ENCODE assay signal across 23 cellular contexts in the genomic region with DNA sequence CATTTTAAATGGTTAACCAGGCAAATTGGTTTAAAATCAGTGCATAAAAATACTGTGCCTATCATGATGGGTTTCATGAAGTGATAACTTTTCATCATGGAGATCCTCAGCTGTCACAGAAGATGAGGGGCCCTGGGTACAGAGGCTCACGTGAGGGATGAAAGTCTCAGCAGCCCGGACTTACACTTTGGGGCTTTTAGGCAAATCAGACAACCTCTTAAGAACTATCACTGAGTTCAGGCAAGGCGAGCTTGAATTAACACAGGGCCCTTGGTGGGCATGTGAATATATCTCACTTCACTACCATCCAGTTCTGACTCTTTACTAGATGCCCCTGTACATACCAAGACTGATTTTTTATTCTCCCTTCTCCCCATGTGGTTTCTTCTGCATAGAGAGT. TPM values are rescaled to one million over a fixed set of nuclear protein-coding genes. Genes with fewer than 3 reads are reported as not detected.
DNase-seq lines count a peak whose midpoint lies in the region; ATAC-seq lines count a peak whose summit lies in the region.
"Had no signal": no experiment of that assay in that cellular context is flagged by ENCODE, and none has a peak within 500 bp of the region (broad histone marks: within the 10 kb centered on the region; RNA-seq: fewer than 3 reads in every experiment).

No MANE protein-coding gene starts in this region.

- H2AFZ ChIP-seq in Karpas-422 (ENCODE audit: low read length): no peak overlapping the region
- H2AFZ ChIP-seq: GM23338 had no signal

- H4K20me1 ChIP-seq in Karpas-422 (ENCODE audit: insufficient read depth, low read depth, low read length): no peaks in the 10 kb centered on the region

- no peaks in the 10 kb centered on the region for H3K27me3 ChIP-seq in Karpas-422 (ENCODE audit: low read length)
- H3K27me3 ChIP-seq: Peyer's patch, tibial nerve had no signal

- H3K27ac ChIP-seq in Karpas-422 (ENCODE audit: low read length): peak overlapping the region; percentile 81
- H3K27ac ChIP-seq: C4-2B, Peyer's patch, SJCRH30, stomach, tibial nerve had no signal

- H3K9me3 ChIP-seq in Karpas-422 (ENCODE audit: low read length): no peaks in the 10 kb centered on the region
- H3K9me3 ChIP-seq: Peyer's patch, SJCRH30, stomach, tibial nerve had no signal

- CTCF ChIA-PET in activated naive CD4-positive, alpha-beta T cell treated with anti-CD3 and anti-CD28 coated beads, Interleukin-2, amount 10 ng/mL, durations not matched to agents 7 days and 5 days (lab: Charles Lee): no interaction called here

- no peak for ATAC-seq in activated naive CD8-positive, alpha-beta T cell treated with anti-CD3 and anti-CD28 coated beads, Interleukin-2, amount 50 U/mL, for 24 hours
- ATAC-seq in stimulated activated naive CD8-positive, alpha-beta T cell treated with anti-CD3 and anti-CD28 coated beads, Interleukin-15, amount 100 ng/mL, for 72 hours: no peak
- ATAC-seq in GM18498 (IDR thresholded peaks at IDR 0.05; ENCODE audit: unreplicated experiment) (no peak), GM18861 (IDR thresholded peaks at IDR 0.05; ENCODE audit: unreplicated experiment) (no peak)
- ATAC-seq: GM23338, right cardiac atrium had no signal

- H3K4me3 ChIP-seq in Karpas-422 (ENCODE audit: low read length): peak overlapping the region; percentile 16; the same call in 1 of the 2 replicates
- H3K4me3 ChIP-seq: GM23338, Peyer's patch, SJCRH30, stomach, tibial nerve had no signal

- H3K9ac ChIP-seq in Karpas-422 (ENCODE audit: low read length): 0 out of 2 replicates have a peak overlapping the region, but pooled peaks have one; percentile 32

- peaks cover 73% of the 10 kb centered on the region for H3K36me3 ChIP-seq in Karpas-422 (ENCODE audit: insufficient read depth, low read length)
- H3K36me3 ChIP-seq: SJCRH30, tibial nerve had no signal

- H3K27me3 Mint-ChIP-seq in activated naive CD4-positive, alpha-beta T cell treated with anti-CD3 and anti-CD28 coated beads, Interleukin-2, amount 10 ng/mL, durations not matched to agents 7 days and 5 days: no peaks in the 10 kb centered on the region
- H3K27me3 Mint-ChIP-seq in activated naive CD8-positive, alpha-beta T cell treated with anti-CD3 and anti-CD28 coated beads, Interleukin-2, amount 50 U/mL, for 24 hours: no peaks in the 10 kb centered on the region
- H3K27me3 Mint-ChIP-seq in stimulated activated naive CD8-positive, alpha-beta T cell treated with anti-CD3 and anti-CD28 coated beads, Interleukin-15, amount 100 ng/mL, for 72 hours: no peaks in the 10 kb centered on the region

- peaks cover 91% of the 10 kb centered on the region for H3K79me2 ChIP-seq in Karpas-422 (ENCODE audit: low read length)

- H3K36me3 Mint-ChIP-seq in activated naive CD4-positive, alpha-beta T cell treated with anti-CD3 and anti-CD28 coated beads, Interleukin-2, amount 10 ng/mL, durations not matched to agents 7 days and 5 days: peaks cover 78% of the 10 kb centered on the region
- H3K36me3 Mint-ChIP-seq in activated naive CD8-positive, alpha-beta T cell treated with anti-CD3 and anti-CD28 coated beads, Interleukin-2, amount 50 U/mL, for 24 hours (ENCODE audit: low read depth): peaks cover 82% of the 10 kb centered on the region

- peak overlapping the region; percentile 43 for H3K4me2 ChIP-seq in Karpas-422 (ENCODE audit: low read depth, low read length, poor library complexity, severe bottlenecking)
- H3K4me2 ChIP-seq: GM23338 had no signal

- no peaks in the 10 kb centered on the region for H3K9me2 ChIP-seq in Karpas-422 (replicated peaks; ENCODE audit: insufficient read depth, low read length)

- DNase-seq in activated naive CD4-positive, alpha-beta T cell treated with anti-CD3 and anti-CD28 coated beads, Interleukin-2, amount 10 ng/mL, durations not matched to agents 7 days and 5 days: no peak
- DNase-seq in activated naive CD4-positive, alpha-beta T cell treated with anti-CD3 and anti-CD28 coated beads, Interleukin-2, amount 50 U/mL, for 16 hours: no peak
- DNase-seq in Karpas-422 (peak; percentile 88), HCEC 1CT (no peak)
- no peak for DNase-seq in activated naive CD8-positive, alpha-beta T cell treated with anti-CD3 and anti-CD28 coated beads, Interleukin-2, amount 50 U/mL, for 24 hours
- no peak for DNase-seq in stimulated activated naive CD8-positive, alpha-beta T cell treated with anti-CD3 and anti-CD28 coated beads, Interleukin-15, amount 100 ng/mL, for 72 hours
- DNase-seq: activated CD4-positive, CD25-positive, alpha-beta regulatory T cell treated with anti-CD3 and anti-CD28 coated beads, Interleukin-2, amount 50 U/mL, for 72 hours; activated CD8-positive, alpha-beta memory T cell treated with anti-CD3 and anti-CD28 coated beads, Interleukin-2, amount 50 U/mL, for 48 hours; DMS53; KBM-7; NCI-H1417 treated with DMSO at 0.1 percent for 48 hours; NCI-H510A; Peyer's patch; right cardiac atrium; SJCRH30; stimulated activated CD4-positive, alpha-beta T cell treated with anti-CD3 and anti-CD28 coated beads, Interleukin-4, amount 100 ng/mL, for 24 hours; stomach had no signal

- H3K4me1 Mint-ChIP-seq in activated naive CD4-positive, alpha-beta T cell treated with anti-CD3 and anti-CD28 coated beads, Interleukin-2, amount 10 ng/mL, durations not matched to agents 7 days and 5 days: peaks cover 94% of the 10 kb centered on the region
- H3K4me1 Mint-ChIP-seq in activated naive CD8-positive, alpha-beta T cell treated with anti-CD3 and anti-CD28 coated beads, Interleukin-2, amount 50 U/mL, for 24 hours: peaks cover 88% of the 10 kb centered on the region
- H3K4me1 Mint-ChIP-seq in stimulated activated naive CD8-positive, alpha-beta T cell treated with anti-CD3 and anti-CD28 coated beads, Interleukin-15, amount 100 ng/mL, for 72 hours: peaks cover 96% of the 10 kb centered on the region

- H3K4me1 ChIP-seq in Karpas-422 (ENCODE audit: low read length): peaks cover 96% of the 10 kb centered on the region
- H3K4me1 ChIP-seq: Peyer's patch, SJCRH30, stomach had no signal

- H3K9me3 Mint-ChIP-seq in activated naive CD4-positive, alpha-beta T cell treated with anti-CD3 and anti-CD28 coated beads, Interleukin-2, amount 10 ng/mL, durations not matched to agents 7 days and 5 days: no peaks in the 10 kb centered on the region
- no peaks in the 10 kb centered on the region for H3K9me3 Mint-ChIP-seq in activated naive CD8-positive, alpha-beta T cell treated with anti-CD3 and anti-CD28 coated beads, Interleukin-2, amount 50 U/mL, for 24 hours
- no peaks in the 10 kb centered on the region for H3K9me3 Mint-ChIP-seq in stimulated activated naive CD8-positive, alpha-beta T cell treated with anti-CD3 and anti-CD28 coated beads, Interleukin-15, amount 100 ng/mL, for 72 hours
- H3K9me3 Mint-ChIP-seq: GM23338 had no signal

- no peak overlapping the region for H3K4me3 Mint-ChIP-seq in activated naive CD4-positive, alpha-beta T cell treated with anti-CD3 and anti-CD28 coated beads, Interleukin-2, amount 10 ng/mL, durations not matched to agents 7 days and 5 days
- H3K4me3 Mint-ChIP-seq in activated naive CD8-positive, alpha-beta T cell treated with anti-CD3 and anti-CD28 coated beads, Interleukin-2, amount 50 U/mL, for 24 hours: no peak overlapping the region
- H3K4me3 Mint-ChIP-seq in stimulated activated naive CD8-positive, alpha-beta T cell treated with anti-CD3 and anti-CD28 coated beads, Interleukin-15, amount 100 ng/mL, for 72 hours: no peak overlapping the region
- H3K4me3 Mint-ChIP-seq: GM23338 had no signal

- peak overlapping the region; percentile 17 for H3K27ac Mint-ChIP-seq in activated naive CD4-positive, alpha-beta T cell treated with anti-CD3 and anti-CD28 coated beads, Interleukin-2, amount 10 ng/mL, durations not matched to agents 7 days and 5 days
- peak overlapping the region; percentile 57 for H3K27ac Mint-ChIP-seq in activated naive CD8-positive, alpha-beta T cell treated with anti-CD3 and anti-CD28 coated beads, Interleukin-2, amount 50 U/mL, for 24 hours
- H3K27ac Mint-ChIP-seq in stimulated activated naive CD8-positive, alpha-beta T cell treated with anti-CD3 and anti-CD28 coated beads, Interleukin-15, amount 100 ng/mL, for 72 hours: peak overlapping the region; percentile 20 to 82
- H3K27ac Mint-ChIP-seq: GM23338 had no signal

RNA-seq across cellular contexts. Expression of a gene that starts 19.6 kb away (rescaled TPM):
- total RNA-seq in Karpas-422 (2014; rRNA removed; shearing (Covaris generic); ENCODE audit: low replicate concordance): 117 and 118 TPM in 2 replicates
- total RNA-seq: HT1080, SJCRH30 had no signal
